Comparison of ENCODE assay signal across 21 cellular contexts in genomic region chr3:184733971-184734608, GRCh38.
"Had no signal": no experiment of that assay in that cellular context is flagged by ENCODE, and none has a peak within 500 bp of the region (broad histone marks: within the 10 kb centered on the region; RNA-seq: fewer than 3 reads in every experiment).

No MANE protein-coding gene starts in this region.

- H3K4me3 Mint-ChIP-seq: central memory CD8-positive, alpha-beta T cell; effector memory CD8-positive, alpha-beta T cell; natural killer cell treated with Interleukin-12 subunit alpha and Interleukin-12 subunit beta and Interleukin-15 and Interleukin-18, amount 100 ng/mL, for 72 hours; neural progenitor cell; stimulated activated memory B cell treated with anti-CD40 and anti-IgM and Interleukin-4, amounts not matched to agents 10 μg/mL and 1 μg/mL and 100 μg/mL, for 72 hours; stimulated activated naive CD8-positive, alpha-beta T cell treated with anti-CD3 and anti-CD28 coated beads, Interleukin-15, Interleukin-2, amounts not matched to agents 100 ng/mL and 50 ng/mL, for 24 hours had no signal

- H3K27ac Mint-ChIP-seq: effector memory CD8-positive, alpha-beta T cell; natural killer cell treated with Interleukin-12 subunit alpha and Interleukin-12 subunit beta and Interleukin-15 and Interleukin-18, amount 100 ng/mL, for 72 hours; neural progenitor cell; stimulated activated memory B cell treated with anti-CD40 and anti-IgM and Interleukin-4, amounts not matched to agents 10 μg/mL and 1 μg/mL and 100 μg/mL, for 72 hours; stimulated activated naive CD8-positive, alpha-beta T cell treated with anti-CD3 and anti-CD28 coated beads, Interleukin-15, Interleukin-2, amounts not matched to agents 100 ng/mL and 50 ng/mL, for 24 hours had no signal

- H3K4me1 ChIP-seq: pancreas, psoas muscle, right lobe of liver, tibial artery, upper lobe of right lung had no signal

- DNase-seq: effector memory CD8-positive, alpha-beta T cell; esophagus squamous epithelium; foreskin fibroblast; left colon; midbrain; nucleus accumbens; psoas muscle; retina; stimulated activated CD4-positive, alpha-beta T cell treated with anti-CD3 and anti-CD28 coated beads, Interleukin-15, amount 100 ng/mL, for 24 hours; stimulated activated CD4-positive, alpha-beta T cell treated with anti-CD3 and anti-CD28 coated beads, Interleukin-1b, Interleukin-23, amount 100 ng/mL, for 48 hours; stimulated activated CD4-positive, alpha-beta T cell treated with anti-CD3 and anti-CD28 coated beads, Interleukin-4, amount 100 ng/mL, for 24 hours; upper lobe of right lung had no signal

- ATAC-seq: effector memory CD8-positive, alpha-beta T cell; left colon; pancreas; psoas muscle; right lobe of liver; upper lobe of right lung had no signal

- H3K36me3 ChIP-seq: esophagus squamous epithelium, neural progenitor cell, pancreas, right lobe of liver, tibial artery, upper lobe of right lung had no signal

- H3K4me2 ChIP-seq: hepatocyte, neural progenitor cell had no signal

- H3K4me1 Mint-ChIP-seq: central memory CD8-positive, alpha-beta T cell; stimulated activated memory B cell treated with anti-CD40 and anti-IgM and Interleukin-4, amounts not matched to agents 10 μg/mL and 1 μg/mL and 100 μg/mL, for 72 hours had no signal

- H3K9me3 Mint-ChIP-seq: central memory CD8-positive, alpha-beta T cell; effector memory CD8-positive, alpha-beta T cell; natural killer cell treated with Interleukin-12 subunit alpha and Interleukin-12 subunit beta and Interleukin-15 and Interleukin-18, amount 100 ng/mL, for 72 hours; neural progenitor cell; stimulated activated memory B cell treated with anti-CD40 and anti-IgM and Interleukin-4, amounts not matched to agents 10 μg/mL and 1 μg/mL and 100 μg/mL, for 72 hours; stimulated activated naive CD8-positive, alpha-beta T cell treated with anti-CD3 and anti-CD28 coated beads, Interleukin-15, Interleukin-2, amounts not matched to agents 100 ng/mL and 50 ng/mL, for 24 hours had no signal

- H3K9me3 ChIP-seq: esophagus squamous epithelium, pancreas, psoas muscle, right lobe of liver, tibial artery, upper lobe of right lung had no signal

- H3K36me3 Mint-ChIP-seq: natural killer cell treated with Interleukin-12 subunit alpha and Interleukin-12 subunit beta and Interleukin-15 and Interleukin-18, amount 100 ng/mL, for 72 hours; neural progenitor cell; stimulated activated memory B cell treated with anti-CD40 and anti-IgM and Interleukin-4, amounts not matched to agents 10 μg/mL and 1 μg/mL and 100 μg/mL, for 72 hours had no signal

- H2AFZ ChIP-seq: hepatocyte, neural progenitor cell had no signal

- H3K4me3 ChIP-seq: esophagus squamous epithelium, hepatocyte, neural progenitor cell, pancreas, psoas muscle, right lobe of liver, tibial artery, upper lobe of right lung had no signal

- H3K27ac ChIP-seq: esophagus squamous epithelium, hepatocyte, neural progenitor cell, pancreas, psoas muscle, right lobe of liver, tibial artery, upper lobe of right lung had no signal

- H3K79me2 ChIP-seq: hepatocyte had no signal

- H3K27me3 ChIP-seq: esophagus squamous epithelium, hepatocyte, neural progenitor cell, pancreas, right lobe of liver, tibial artery, upper lobe of right lung had no signal
